37 cellular contexts compared by ENCODE assay signal in genomic region chr10:61617180-61617579, GRCh38. TPM values are rescaled to one million over a fixed set of nuclear protein-coding genes. Genes with fewer than 3 reads are reported as not detected.
"Had no signal": no experiment of that assay in that cellular context is flagged by ENCODE, and none has a peak within 500 bp of the region (broad histone marks: within the 10 kb centered on the region; RNA-seq: fewer than 3 reads in every experiment).

No MANE protein-coding gene starts in this region.

- H3K4me1 Mint-ChIP-seq: activated CD4-positive, alpha-beta memory T cell treated with anti-CD3 and anti-CD28 coated beads, Interleukin-2, amount 10 ng/mL, durations not matched to agents 7 days and 5 days; activated CD4-positive, alpha-beta T cell treated with anti-CD3 and anti-CD28 coated beads for 36 hours; activated CD4-positive, alpha-beta T cell treated with anti-CD3 and anti-CD28 coated beads, Interleukin-2, amount 10 ng/mL, durations not matched to agents 7 days and 5 days; activated CD8-positive, alpha-beta memory T cell treated with anti-CD3 and anti-CD28 coated beads, Interleukin-2, amount 10 ng/mL, durations not matched to agents 7 days and 5 days; activated naive CD4-positive, alpha-beta T cell treated with anti-CD3 and anti-CD28 coated beads, Interleukin-2, amount 10 ng/mL, durations not matched to agents 7 days and 5 days; activated naive CD4-positive, alpha-beta T cell treated with anti-CD3 and anti-CD28 coated beads, Interleukin-2, amount 50 U/mL, for 24 hours; activated naive CD8-positive, alpha-beta T cell treated with anti-CD3 and anti-CD28 coated beads, Interleukin-2, amount 10 ng/mL, durations not matched to agents 7 days and 5 days; activated naive CD8-positive, alpha-beta T cell treated with anti-CD3 and anti-CD28 coated beads, Interleukin-2, amount 50 U/mL, for 24 hours had no signal

- H3K27ac Mint-ChIP-seq: activated CD4-positive, alpha-beta memory T cell treated with anti-CD3 and anti-CD28 coated beads, Interleukin-2, amount 10 ng/mL, durations not matched to agents 7 days and 5 days; activated CD4-positive, alpha-beta T cell treated with anti-CD3 and anti-CD28 coated beads for 36 hours; activated CD4-positive, alpha-beta T cell treated with anti-CD3 and anti-CD28 coated beads, Interleukin-2, amount 10 ng/mL, durations not matched to agents 7 days and 5 days; activated CD8-positive, alpha-beta memory T cell treated with anti-CD3 and anti-CD28 coated beads, Interleukin-2, amount 10 ng/mL, durations not matched to agents 7 days and 5 days; activated CD8-positive, alpha-beta T cell treated with anti-CD3 and anti-CD28 coated beads, Interleukin-2, amount 10 ng/mL, durations not matched to agents 7 days and 5 days; activated naive CD4-positive, alpha-beta T cell treated with anti-CD3 and anti-CD28 coated beads, Interleukin-2, amount 10 ng/mL, durations not matched to agents 7 days and 5 days; activated naive CD4-positive, alpha-beta T cell treated with anti-CD3 and anti-CD28 coated beads, Interleukin-2, amount 50 U/mL, for 24 hours; activated naive CD8-positive, alpha-beta T cell; activated naive CD8-positive, alpha-beta T cell treated with anti-CD3 and anti-CD28 coated beads, Interleukin-2, amount 10 ng/mL, durations not matched to agents 7 days and 5 days; activated naive CD8-positive, alpha-beta T cell treated with anti-CD3 and anti-CD28 coated beads, Interleukin-2, amount 50 U/mL, for 24 hours; activated T-cell treated with anti-CD3 and anti-CD28 coated beads, Interleukin-2, amount 50 U/mL, for 24 hours; activated T-helper 2 cell treated with anti-CD3 and anti-CD28 coated beads, Interferon-gamma antibody, Interleukin-2, Interleukin-4, amounts not matched to agents 10 μg/mL and 5 μg/mL and 100 μg/mL, durations not matched to agents 14 hours and 24 hours and 36 hours; T-helper 1 cell treated with Interleukin-12 subunit alpha and Interleukin-12 subunit beta and Interleukin-4 antibody, amounts not matched to agents 30 μg/mL and 1 μg/mL, for 36 hours; T-helper 2 cell treated with Interferon-gamma antibody and Interleukin-4, amounts not matched to agents 5 μg/mL and 100 μg/mL, for 36 hours; WTC11 had no signal

- ATAC-seq: activated CD4-positive, alpha-beta T cell treated with anti-CD3 and anti-CD28 coated beads for 36 hours; activated CD4-positive, CD25-positive, alpha-beta regulatory T cell treated with anti-CD3 and anti-CD28 coated beads, Interleukin-2, amount 50 U/mL, for 24 hours; activated CD8-positive, alpha-beta memory T cell treated with anti-CD3 and anti-CD28 coated beads, Interleukin-2, amount 10 ng/mL, durations not matched to agents 7 days and 5 days; activated CD8-positive, alpha-beta T cell treated with anti-CD3 and anti-CD28 coated beads, Interleukin-2, amount 10 ng/mL, durations not matched to agents 7 days and 5 days; activated naive CD8-positive, alpha-beta T cell treated with anti-CD3 and anti-CD28 coated beads, Interleukin-2, amount 50 U/mL, for 24 hours; WTC11 had no signal

- H3K4me1 ChIP-seq: ascending aorta, breast epithelium had no signal

- H3K27me3 ChIP-seq: ascending aorta, brain microvascular endothelial cell, breast epithelium had no signal

- DNase-seq: activated CD4-positive, alpha-beta memory T cell treated with anti-CD3 and anti-CD28 coated beads, Interleukin-2, amount 10 ng/mL, durations not matched to agents 7 days and 5 days; activated CD4-positive, alpha-beta T cell treated with anti-CD3 and anti-CD28 coated beads for 1 hour; activated CD4-positive, alpha-beta T cell treated with anti-CD3 and anti-CD28 coated beads for 36 hours; activated CD4-positive, alpha-beta T cell treated with anti-CD3 and anti-CD28 coated beads for 48 hours; activated CD4-positive, alpha-beta T cell treated with anti-CD3 and anti-CD28 coated beads, Interleukin-2, amount 10 ng/mL, durations not matched to agents 7 days and 5 days; activated CD4-positive, alpha-beta T cell treated with anti-CD3 and anti-CD28 coated beads, Interleukin-2, amount 50 U/mL, for 48 hours; activated CD4-positive, CD25-positive, alpha-beta regulatory T cell; activated CD8-positive, alpha-beta memory T cell treated with anti-CD3 and anti-CD28 coated beads for 24 hours; activated CD8-positive, alpha-beta memory T cell treated with anti-CD3 and anti-CD28 coated beads, Interleukin-2, amount 10 ng/mL, durations not matched to agents 7 days and 5 days; activated CD8-positive, alpha-beta memory T cell treated with anti-CD3 and anti-CD28 coated beads, Interleukin-2, amount 50 U/mL, for 48 hours; activated CD8-positive, alpha-beta T cell treated with anti-CD3 and anti-CD28 coated beads, Interleukin-2, amount 10 ng/mL, durations not matched to agents 7 days and 5 days; activated effector memory CD4-positive, alpha-beta T cell treated with Interleukin-2 at 50 U/mL for 16 hours; activated gamma-delta T cell; activated naive CD4-positive, alpha-beta T cell treated with anti-CD3 and anti-CD28 coated beads, Interleukin-2, amount 10 ng/mL, durations not matched to agents 7 days and 5 days; activated naive CD4-positive, alpha-beta T cell treated with Interleukin-2 at 50 U/mL for 16 hours; activated naive CD8-positive, alpha-beta T cell treated with anti-CD3 and anti-CD28 coated beads, Interleukin-2, amount 10 ng/mL, durations not matched to agents 7 days and 5 days; activated naive CD8-positive, alpha-beta T cell treated with anti-CD3 and anti-CD28 coated beads, Interleukin-2, amount 50 U/mL, for 24 hours; activated T-cell treated with anti-CD3 and anti-CD28 coated beads, Interleukin-2, amount 50 U/mL, for 24 hours; activated T-cell treated with anti-CD3 and anti-CD28 coated beads, Interleukin-2, amount 50 U/mL, for 48 hours; amygdala; anterior cingulate cortex; brain microvascular endothelial cell; central memory CD4-positive, alpha-beta T cell; T-helper 1 cell; T-helper 2 cell; T-helper 9 cell had no signal

- H3K27ac ChIP-seq: ascending aorta, brain microvascular endothelial cell, breast epithelium, VCaP had no signal

- H3K36me3 Mint-ChIP-seq: activated CD8-positive, alpha-beta memory T cell treated with anti-CD3 and anti-CD28 coated beads, Interleukin-2, amount 10 ng/mL, durations not matched to agents 7 days and 5 days; activated naive CD4-positive, alpha-beta T cell treated with anti-CD3 and anti-CD28 coated beads, Interleukin-2, amount 10 ng/mL, durations not matched to agents 7 days and 5 days; activated naive CD4-positive, alpha-beta T cell treated with anti-CD3 and anti-CD28 coated beads, Interleukin-2, amount 50 U/mL, for 24 hours; activated naive CD8-positive, alpha-beta T cell; activated naive CD8-positive, alpha-beta T cell treated with anti-CD3 and anti-CD28 coated beads, Interleukin-2, amount 10 ng/mL, durations not matched to agents 7 days and 5 days; WTC11 had no signal

- H3K9me3 Mint-ChIP-seq: activated CD4-positive, alpha-beta memory T cell treated with anti-CD3 and anti-CD28 coated beads, Interleukin-2, amount 10 ng/mL, durations not matched to agents 7 days and 5 days; activated CD4-positive, alpha-beta T cell treated with anti-CD3 and anti-CD28 coated beads, Interleukin-2, amount 10 ng/mL, durations not matched to agents 7 days and 5 days; activated naive CD4-positive, alpha-beta T cell treated with anti-CD3 and anti-CD28 coated beads, Interleukin-2, amount 10 ng/mL, durations not matched to agents 7 days and 5 days; activated naive CD4-positive, alpha-beta T cell treated with anti-CD3 and anti-CD28 coated beads, Interleukin-2, amount 50 U/mL, for 24 hours; activated naive CD8-positive, alpha-beta T cell treated with anti-CD3 and anti-CD28 coated beads, Interleukin-2, amount 10 ng/mL, durations not matched to agents 7 days and 5 days; activated naive CD8-positive, alpha-beta T cell treated with anti-CD3 and anti-CD28 coated beads, Interleukin-2, amount 50 U/mL, for 24 hours; activated T-cell treated with anti-CD3 and anti-CD28 coated beads, Interleukin-2, amount 50 U/mL, for 24 hours; activated T-helper 2 cell treated with anti-CD3 and anti-CD28 coated beads, Interferon-gamma antibody, Interleukin-2, Interleukin-4, amounts not matched to agents 10 μg/mL and 5 μg/mL and 100 μg/mL, durations not matched to agents 14 hours and 24 hours and 36 hours; T-helper 1 cell treated with Interleukin-12 subunit alpha and Interleukin-12 subunit beta and Interleukin-4 antibody, amounts not matched to agents 30 μg/mL and 1 μg/mL, for 36 hours; T-helper 2 cell treated with Interferon-gamma antibody and Interleukin-4, amounts not matched to agents 5 μg/mL and 100 μg/mL, for 36 hours; WTC11 had no signal

- H3K4me3 ChIP-seq: ascending aorta, breast epithelium had no signal

- H3K9me3 ChIP-seq: ascending aorta, breast epithelium had no signal

- H3K27me3 Mint-ChIP-seq: activated naive CD4-positive, alpha-beta T cell treated with anti-CD3 and anti-CD28 coated beads, Interleukin-2, amount 10 ng/mL, durations not matched to agents 7 days and 5 days had no signal

- H3K36me3 ChIP-seq: ascending aorta, brain microvascular endothelial cell, breast epithelium had no signal

- H3K4me3 Mint-ChIP-seq: activated CD4-positive, alpha-beta memory T cell treated with anti-CD3 and anti-CD28 coated beads, Interleukin-2, amount 10 ng/mL, durations not matched to agents 7 days and 5 days; activated CD4-positive, alpha-beta T cell treated with anti-CD3 and anti-CD28 coated beads for 36 hours; activated CD4-positive, alpha-beta T cell treated with anti-CD3 and anti-CD28 coated beads, Interleukin-2, amount 10 ng/mL, durations not matched to agents 7 days and 5 days; activated CD8-positive, alpha-beta memory T cell treated with anti-CD3 and anti-CD28 coated beads, Interleukin-2, amount 10 ng/mL, durations not matched to agents 7 days and 5 days; activated CD8-positive, alpha-beta T cell treated with anti-CD3 and anti-CD28 coated beads, Interleukin-2, amount 10 ng/mL, durations not matched to agents 7 days and 5 days; activated naive CD4-positive, alpha-beta T cell treated with anti-CD3 and anti-CD28 coated beads, Interleukin-2, amount 10 ng/mL, durations not matched to agents 7 days and 5 days; activated naive CD4-positive, alpha-beta T cell treated with anti-CD3 and anti-CD28 coated beads, Interleukin-2, amount 50 U/mL, for 24 hours; activated naive CD8-positive, alpha-beta T cell; activated naive CD8-positive, alpha-beta T cell treated with anti-CD3 and anti-CD28 coated beads, Interleukin-2, amount 10 ng/mL, durations not matched to agents 7 days and 5 days; activated naive CD8-positive, alpha-beta T cell treated with anti-CD3 and anti-CD28 coated beads, Interleukin-2, amount 50 U/mL, for 24 hours; activated T-cell treated with anti-CD3 and anti-CD28 coated beads, Interleukin-2, amount 50 U/mL, for 24 hours; T-helper 1 cell treated with Interleukin-12 subunit alpha and Interleukin-12 subunit beta and Interleukin-4 antibody, amounts not matched to agents 30 μg/mL and 1 μg/mL, for 36 hours; T-helper 2 cell treated with Interferon-gamma antibody and Interleukin-4, amounts not matched to agents 5 μg/mL and 100 μg/mL, for 36 hours; WTC11 had no signal

RNA-seq across cellular contexts. Expression of gene CABCOCO1, which starts 45.5 kb away (rescaled TPM):
- total RNA-seq: activated CD4-positive, alpha-beta memory T cell treated with anti-CD3 and anti-CD28 coated beads, Interleukin-2, amount 10 ng/mL, durations not matched to agents 7 days and 5 days; activated CD4-positive, alpha-beta T cell treated with anti-CD3 and anti-CD28 coated beads for 36 hours; activated CD4-positive, alpha-beta T cell treated with anti-CD3 and anti-CD28 coated beads, Interleukin-2, amount 10 ng/mL, durations not matched to agents 7 days and 5 days; activated CD8-positive, alpha-beta memory T cell treated with anti-CD3 and anti-CD28 coated beads, Interleukin-2, amount 10 ng/mL, durations not matched to agents 7 days and 5 days; activated CD8-positive, alpha-beta T cell treated with anti-CD3 and anti-CD28 coated beads, Interleukin-2, amount 10 ng/mL, durations not matched to agents 7 days and 5 days; activated naive CD8-positive, alpha-beta T cell treated with anti-CD3 and anti-CD28 coated beads, Interleukin-2, amount 10 ng/mL, durations not matched to agents 7 days and 5 days; activated T-helper 2 cell treated with anti-CD3 and anti-CD28 coated beads, Interferon-gamma antibody, Interleukin-2, Interleukin-4, amounts not matched to agents 10 μg/mL and 5 μg/mL and 100 μg/mL, durations not matched to agents 14 hours and 24 hours and 36 hours; ascending aorta; cardiac septum; WTC11 had no signal
